8 cellular contexts compared by ENCODE assay signal in the genomic region with DNA sequence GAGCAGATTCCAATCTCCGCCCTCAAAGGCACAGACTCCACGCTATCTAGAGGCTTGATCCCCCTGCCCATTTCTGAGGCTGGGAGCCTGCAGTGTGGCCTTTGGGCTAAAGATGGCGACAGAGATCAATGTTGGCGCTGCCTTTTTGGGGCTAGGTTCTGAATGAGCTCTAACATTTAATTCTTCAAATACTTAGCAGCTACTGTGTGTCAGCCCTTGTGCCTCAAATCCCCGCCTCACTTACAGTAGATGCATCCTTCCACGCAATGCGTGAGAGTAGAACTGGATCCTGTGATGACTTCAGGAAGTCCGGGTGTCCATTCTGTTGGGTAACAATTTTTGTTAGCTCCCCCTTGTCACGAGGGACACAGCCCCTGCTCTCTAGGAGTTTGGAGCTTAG. TPM values are rescaled to one million over a fixed set of nuclear protein-coding genes. Genes with fewer than 3 reads are reported as not detected.
A peak's percentile ranks its signal among the peaks of the same experiment; 100 is the strongest.
DNase-seq lines count a peak whose midpoint lies in the region; ATAC-seq and TF ChIP-seq lines count a peak whose summit lies in the region.

No MANE protein-coding gene starts in this region.

- peak; percentile 77 for DNase-seq in Calu3
- peak; percentile 12 for DNase-seq in astrocyte of the spinal cord (ENCODE audit: low read depth, low spot score)
- DNase-seq in kidney epithelial cell (ENCODE audit: low read depth), result no peak
- peak; percentile 23 for DNase-seq in stimulated activated CD8-positive, alpha-beta memory T cell treated with anti-CD3 and anti-CD28 coated beads, Interleukin-7, amount 100 ng/mL, for 24 hours (ENCODE audit: low read depth)
- no peak for DNase-seq in mesenteric fat pad (ENCODE audit: low spot score)

- no peaks in the 10 kb centered on the region for H3K9me3 Mint-ChIP-seq in Calu3 (ENCODE audit: low read depth, unreplicated experiment)

- peaks cover 21% of the 10 kb centered on the region for H3K36me3 Mint-ChIP-seq in Calu3 (ENCODE audit: insufficient read depth, unreplicated experiment)

- TF ChIP-seq CTCF in Calu3 (IDR thresholded peaks at IDR 0.05; ENCODE audit: unreplicated experiment), result peak; percentile 75
- TF ChIP-seq CTCF in astrocyte of the spinal cord (IDR thresholded peaks at IDR 0.05; ENCODE audit: low read depth, low read length), result peak; percentile 88
- TF ChIP-seq CTCF in kidney epithelial cell (IDR thresholded peaks at IDR 0.05; ENCODE audit: insufficient read depth, low read length, poor library complexity, severe bottlenecking), result peak; percentile 85

- H3K27me3 ChIP-seq in kidney epithelial cell (ENCODE audit: control insufficient read depth, insufficient read depth, low read length), result no peaks in the 10 kb centered on the region

- intact Hi-C loops in Calu3 (cut with micrococcal nuclease; ENCODE audit: unreplicated experiment), result loop anchor here (5.0 kb wide), 2 partner anchors 57 to 312 kb away; no protein-coding TSS in a partner anchor

- CTCF ChIA-PET in Calu3 (lab: Charles Lee), result interaction anchor here (0.6 to 1.9 kb wide), 23 partner anchors 11 to 310 kb away, joined by 3 to 37 read pairs (median 4); no protein-coding TSS in a partner anchor

- H3K4me3 ChIP-seq in astrocyte of the spinal cord (ENCODE audit: low read depth, low read length) (no peak overlapping the region), kidney epithelial cell (ENCODE audit: low read depth, low read length) (no peak overlapping the region)

- H3K4me1 Mint-ChIP-seq in Calu3 (ENCODE audit: low read depth, unreplicated experiment), result peaks cover 54% of the 10 kb centered on the region

- BruUV-seq in Calu3 (replicated peaks; lab: Mats Ljungman, UMichigan), result no TSS peak

- no peaks in the 10 kb centered on the region for H3K27me3 Mint-ChIP-seq in Calu3 (ENCODE audit: unreplicated experiment)

- H3K4me3 Mint-ChIP-seq in Calu3 (ENCODE audit: low read depth, unreplicated experiment), result no peak overlapping the region

- in situ Hi-C loops in astrocyte of the spinal cord (cut with HindIII; ENCODE audit: low sequenced_read_pairs), result no loop called here

- no peaks in the 10 kb centered on the region for H3K36me3 ChIP-seq in kidney epithelial cell (ENCODE audit: control insufficient read depth, insufficient read depth, low read length)

- peak; percentile 60 for ATAC-seq in HG03066 (IDR thresholded peaks at IDR 0.05; ENCODE audit: low read depth, unreplicated experiment)
- peak; percentile 86 for ATAC-seq in SK-N-SH treated with all-trans-retinoic acid at 6 μM for 48 hours
- ATAC-seq in HG02588 (IDR thresholded peaks at IDR 0.05; ENCODE audit: unreplicated experiment), result no peak

- H3K27ac Mint-ChIP-seq in Calu3 (ENCODE audit: unreplicated experiment), result peak overlapping the region; percentile 95

TF ChIP-seq in SK-N-SH treated with all-trans-retinoic acid at 6 μM for 48 hours, 23 proteins besides CTCF, POLR2A, EP300 and RAD21:
- TF ChIP-seq OSR1 (CRISPR knock-in tag; IDR thresholded peaks at IDR 0.05) (no peak), BACH2 (CRISPR knock-in tag; IDR thresholded peaks at IDR 0.05; ENCODE audit: borderline replicate concordance) (no peak), ARNTL (CRISPR knock-in tag; IDR thresholded peaks at IDR 0.05; ENCODE audit: borderline replicate concordance, low read depth) (no peak), PPARA (CRISPR knock-in tag; IDR thresholded peaks at IDR 0.05; ENCODE audit: borderline replicate concordance) (no peak), ZFP3 (CRISPR knock-in tag; IDR thresholded peaks at IDR 0.05) (no peak), ISL1 (CRISPR knock-in tag; IDR thresholded peaks at IDR 0.05) (no peak), ZC3H10 (CRISPR knock-in tag; IDR thresholded peaks at IDR 0.05) (no peak), RARB (CRISPR knock-in tag; IDR thresholded peaks at IDR 0.05) (no peak), ZNF8 (CRISPR knock-in tag; IDR thresholded peaks at IDR 0.05) (no peak)
- TF ChIP-seq, protein P1, sequence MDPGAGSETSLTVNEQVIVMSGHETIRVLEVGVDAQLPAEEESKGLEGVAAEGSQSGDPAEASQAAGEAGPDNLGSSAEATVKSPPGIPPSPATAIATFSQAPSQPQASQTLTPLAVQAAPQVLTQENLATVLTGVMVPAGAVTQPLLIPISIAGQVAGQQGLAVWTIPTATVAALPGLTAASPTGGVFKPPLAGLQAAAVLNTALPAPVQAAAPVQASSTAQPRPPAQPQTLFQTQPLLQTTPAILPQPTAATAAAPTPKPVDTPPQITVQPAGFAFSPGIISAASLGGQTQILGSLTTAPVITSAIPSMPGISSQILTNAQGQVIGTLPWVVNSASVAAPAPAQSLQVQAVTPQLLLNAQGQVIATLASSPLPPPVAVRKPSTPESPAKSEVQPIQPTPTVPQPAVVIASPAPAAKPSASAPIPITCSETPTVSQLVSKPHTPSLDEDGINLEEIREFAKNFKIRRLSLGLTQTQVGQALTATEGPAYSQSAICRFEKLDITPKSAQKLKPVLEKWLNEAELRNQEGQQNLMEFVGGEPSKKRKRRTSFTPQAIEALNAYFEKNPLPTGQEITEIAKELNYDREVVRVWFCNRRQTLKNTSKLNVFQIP (CRISPR knock-in tag; IDR thresholded peaks at IDR 0.05; ENCODE audit: borderline replicate concordance, low read depth), result no peak
- TF ChIP-seq, protein P2, sequence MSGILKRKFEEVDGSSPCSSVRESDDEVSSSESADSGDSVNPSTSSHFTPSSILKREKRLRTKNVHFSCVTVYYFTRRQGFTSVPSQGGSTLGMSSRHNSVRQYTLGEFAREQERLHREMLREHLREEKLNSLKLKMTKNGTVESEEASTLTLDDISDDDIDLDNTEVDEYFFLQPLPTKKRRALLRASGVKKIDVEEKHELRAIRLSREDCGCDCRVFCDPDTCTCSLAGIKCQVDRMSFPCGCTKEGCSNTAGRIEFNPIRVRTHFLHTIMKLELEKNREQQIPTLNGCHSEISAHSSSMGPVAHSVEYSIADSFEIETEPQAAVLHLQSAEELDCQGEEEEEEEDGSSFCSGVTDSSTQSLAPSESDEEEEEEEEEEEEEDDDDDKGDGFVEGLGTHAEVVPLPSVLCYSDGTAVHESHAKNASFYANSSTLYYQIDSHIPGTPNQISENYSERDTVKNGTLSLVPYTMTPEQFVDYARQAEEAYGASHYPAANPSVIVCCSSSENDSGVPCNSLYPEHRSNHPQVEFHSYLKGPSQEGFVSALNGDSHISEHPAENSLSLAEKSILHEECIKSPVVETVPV (CRISPR knock-in tag; IDR thresholded peaks at IDR 0.05), result no peak
- TF ChIP-seq, protein P3, sequence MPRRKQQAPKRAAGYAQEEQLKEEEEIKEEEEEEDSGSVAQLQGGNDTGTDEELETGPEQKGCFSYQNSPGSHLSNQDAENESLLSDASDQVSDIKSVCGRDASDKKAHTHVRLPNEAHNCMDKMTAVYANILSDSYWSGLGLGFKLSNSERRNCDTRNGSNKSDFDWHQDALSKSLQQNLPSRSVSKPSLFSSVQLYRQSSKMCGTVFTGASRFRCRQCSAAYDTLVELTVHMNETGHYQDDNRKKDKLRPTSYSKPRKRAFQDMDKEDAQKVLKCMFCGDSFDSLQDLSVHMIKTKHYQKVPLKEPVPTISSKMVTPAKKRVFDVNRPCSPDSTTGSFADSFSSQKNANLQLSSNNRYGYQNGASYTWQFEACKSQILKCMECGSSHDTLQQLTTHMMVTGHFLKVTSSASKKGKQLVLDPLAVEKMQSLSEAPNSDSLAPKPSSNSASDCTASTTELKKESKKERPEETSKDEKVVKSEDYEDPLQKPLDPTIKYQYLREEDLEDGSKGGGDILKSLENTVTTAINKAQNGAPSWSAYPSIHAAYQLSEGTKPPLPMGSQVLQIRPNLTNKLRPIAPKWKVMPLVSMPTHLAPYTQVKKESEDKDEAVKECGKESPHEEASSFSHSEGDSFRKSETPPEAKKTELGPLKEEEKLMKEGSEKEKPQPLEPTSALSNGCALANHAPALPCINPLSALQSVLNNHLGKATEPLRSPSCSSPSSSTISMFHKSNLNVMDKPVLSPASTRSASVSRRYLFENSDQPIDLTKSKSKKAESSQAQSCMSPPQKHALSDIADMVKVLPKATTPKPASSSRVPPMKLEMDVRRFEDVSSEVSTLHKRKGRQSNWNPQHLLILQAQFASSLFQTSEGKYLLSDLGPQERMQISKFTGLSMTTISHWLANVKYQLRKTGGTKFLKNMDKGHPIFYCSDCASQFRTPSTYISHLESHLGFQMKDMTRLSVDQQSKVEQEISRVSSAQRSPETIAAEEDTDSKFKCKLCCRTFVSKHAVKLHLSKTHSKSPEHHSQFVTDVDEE (CRISPR knock-in tag; IDR thresholded peaks at IDR 0.05), result no peak
TF ChIP-seq in SK-N-SH treated with all-trans-retinoic acid at 6 μM for 48 hours: peak in this region for 0.

RNA-seq across cellular contexts. Expression of a gene that starts 12.4 kb away (rescaled TPM):
- total RNA-seq in Calu3 (2022) (not detected in 2 replicates), kidney epithelial cell (not detected in 2 replicates), mesenteric fat pad (not detected)

RNA-seq across cellular contexts. Expression of a gene that starts 21.1 kb away (rescaled TPM):
- 0.12 and 0.22 TPM in 2 replicates for total RNA-seq in Calu3 (2022)
- total RNA-seq in kidney epithelial cell, result 0.04 and 0.34 TPM in 2 replicates
- not detected for total RNA-seq in mesenteric fat pad

RNA-seq across cellular contexts. Expression of a gene that starts 27.5 kb away (rescaled TPM):
- total RNA-seq in Calu3 (2022) (not detected in 2 replicates), kidney epithelial cell (not detected in 2 replicates), mesenteric fat pad (not detected)

RNA-seq across cellular contexts. Expression of a gene that starts 47.3 kb away (rescaled TPM):
- total RNA-seq in Calu3 (2022) (19.4 and 55.8 TPM in 2 replicates), kidney epithelial cell (8.8 and 11.3 TPM in 2 replicates), mesenteric fat pad (8.9 TPM)

Comparison
In these comparisons a context has a peak if more than half of its experiments do, and no peak if none do; other contexts are left out.
1. DNase-seq: peak in Calu3 (single experiment), astrocyte of the spinal cord (single experiment) and stimulated activated CD8-positive, alpha-beta memory T cell treated with anti-CD3 and anti-CD28 coated beads, Interleukin-7, amount 100 ng/mL, for 24 hours (single experiment); none in kidney epithelial cell (single experiment) and mesenteric fat pad (single experiment).
2. Peak in every context shown above with its lines, with median percentiles within 50 percentile points of each other: CTCF ChIP-seq.